In the genomic region with DNA sequence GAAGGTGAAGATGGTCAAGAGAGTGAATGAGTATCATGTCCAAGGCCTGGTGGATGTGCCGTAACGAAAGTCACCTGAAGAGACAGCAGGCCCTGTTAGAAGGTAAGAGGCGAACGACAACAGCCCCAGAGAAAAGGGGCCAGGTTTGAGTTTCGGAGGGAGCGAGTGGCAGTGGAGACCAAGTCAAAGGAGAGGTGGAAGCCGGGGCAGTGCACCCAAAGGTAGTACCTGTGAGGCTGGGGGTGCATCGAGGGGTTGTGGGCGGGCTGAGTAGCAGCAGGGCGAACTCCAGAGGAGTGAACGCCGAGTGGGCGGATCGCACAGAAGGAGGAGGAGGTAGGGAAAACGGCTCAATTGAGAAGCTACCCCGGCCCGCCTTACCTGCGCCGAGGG, we compare ENCODE assay signal across 8 cellular contexts. TPM values are rescaled to one million over a fixed set of nuclear protein-coding genes. Genes with fewer than 3 reads are reported as not detected.
DNase-seq lines count a peak whose midpoint lies in the region; ATAC-seq, FAIRE-seq and TF ChIP-seq lines count a peak whose summit lies in the region.

No MANE protein-coding gene starts in this region.

- H3K4me3 ChIP-seq in WI38 (ENCODE audit: low read depth, low read length), result peak overlapping the region; percentile 94
- peak overlapping the region; percentile 91 for H3K4me3 ChIP-seq in fibroblast of pulmonary artery (replicated peaks; ENCODE audit: low read depth, low read length)
- peak overlapping the region; percentile 89 for H3K4me3 ChIP-seq in trophoblast cell (ENCODE audit: low read depth, low read length)

- peak overlapping the region; percentile 8 for H3K18ac ChIP-seq in trophoblast cell (ENCODE audit: low read length)

- H3K9ac ChIP-seq in trophoblast cell (ENCODE audit: low read length), result peak overlapping the region; percentile 91

- H3K4me3 Mint-ChIP-seq in Calu3 (ENCODE audit: low read depth, unreplicated experiment), result peak overlapping the region; percentile 77

- H3K36me3 Mint-ChIP-seq in Calu3 (ENCODE audit: insufficient read depth, unreplicated experiment), result peaks cover 60% of the 10 kb centered on the region

- peak overlapping the region; percentile 7 for H2BK5ac ChIP-seq in trophoblast cell (ENCODE audit: low read depth, low read length, poor library complexity)

- H3K79me1 ChIP-seq in trophoblast cell (ENCODE audit: low read length), result peaks cover 11% of the 10 kb centered on the region

- no peak overlapping the region for H2AK5ac ChIP-seq in trophoblast cell (ENCODE audit: low read length)

- peaks cover 0 to 3% of the 10 kb centered on the region in 2 experiments for H3K4me1 ChIP-seq in trophoblast cell (ENCODE audit: control insufficient read depth in 1 of 2, insufficient read depth in 2 of 2, low read length in 2 of 2)

- DNase-seq in Calu3 (no peak), fibroblast of pulmonary artery (ENCODE audit: low read depth) (no peak), trophoblast cell (peak in 1 of 2 donors; percentile 2), urothelium cell line (ENCODE audit: low spot score) (no peak), NCI-H82 (lab: John Stamatoyannopoulos, UW) (no peak)

- no peaks in the 10 kb centered on the region for H3K9me3 ChIP-seq in trophoblast cell (ENCODE audit: insufficient read depth, low read depth, low read length)

- H3K4me2 ChIP-seq in trophoblast cell (ENCODE audit: low read length), result peak overlapping the region; percentile 87

- peak overlapping the region; percentile 5 for H3K14ac ChIP-seq in trophoblast cell (ENCODE audit: low read length)

- no peak overlapping the region for H4K12ac ChIP-seq in trophoblast cell (ENCODE audit: low read depth, low read length)

- intact Hi-C loops in Calu3 (cut with micrococcal nuclease; ENCODE audit: unreplicated experiment), result no loop called here

- WGBS in trophoblast cell (ENCODE audit: extremely low coverage, insufficient coverage, insufficient read length), result no CpG with 5 or more reads among the region's 19 CpGs

- no peaks in the 10 kb centered on the region for H3K9me3 Mint-ChIP-seq in Calu3 (ENCODE audit: low read depth, unreplicated experiment)

- H3K27ac ChIP-seq in trophoblast cell (ENCODE audit: low read depth, low read length), result peak overlapping the region; percentile 55

- H3K27ac Mint-ChIP-seq in Calu3 (ENCODE audit: unreplicated experiment), result peak overlapping the region; percentile 89

- H2BK120ac ChIP-seq in trophoblast cell (ENCODE audit: insufficient read depth, low read length, poor library complexity), result no peak overlapping the region

- no peak for FAIRE-seq in urothelium cell line (lab: Jason Lieb, UNC)

- no TSS peak for BruUV-seq in Calu3 (replicated peaks; lab: Mats Ljungman, UMichigan)

- H3K23ac ChIP-seq in trophoblast cell (ENCODE audit: low read length), result no peak overlapping the region

- peak overlapping the region; percentile 58 for H4K8ac ChIP-seq in trophoblast cell (ENCODE audit: low read depth, low read length)

- H2BK12ac ChIP-seq in trophoblast cell (ENCODE audit: low read length), result no peak overlapping the region

- H3K27me3 ChIP-seq in trophoblast cell (ENCODE audit: insufficient read depth, low read length), result no peaks in the 10 kb centered on the region

- peaks cover 6% of the 10 kb centered on the region for H3K79me2 ChIP-seq in trophoblast cell (ENCODE audit: control insufficient read depth, insufficient read depth, low read length, poor library complexity)

- peak overlapping the region; percentile 38 for H3K4ac ChIP-seq in trophoblast cell (ENCODE audit: low read depth, low read length)

- H3K36me3 ChIP-seq in trophoblast cell (ENCODE audit: control insufficient read depth in 1 of 2, insufficient read depth in 2 of 2, low read length in 2 of 2), result peaks cover 4 to 6% of the 10 kb centered on the region in 2 experiments

- peak; percentile 29 for ATAC-seq in GM19372 (IDR thresholded peaks at IDR 0.05; ENCODE audit: low read depth, unreplicated experiment)
- ATAC-seq in HG03432 (IDR thresholded peaks at IDR 0.05; ENCODE audit: unreplicated experiment), result peak; percentile 48

- H3K4me1 Mint-ChIP-seq in Calu3 (ENCODE audit: low read depth, unreplicated experiment), result peaks cover 29% of the 10 kb centered on the region

- H4K91ac ChIP-seq in trophoblast cell (ENCODE audit: low read depth, low read length), result peak overlapping the region; percentile 9

- H3K27me3 Mint-ChIP-seq in Calu3 (ENCODE audit: unreplicated experiment), result no peaks in the 10 kb centered on the region

- no peak for TF ChIP-seq CTCF in Calu3 (IDR thresholded peaks at IDR 0.05; ENCODE audit: unreplicated experiment)
- TF ChIP-seq CTCF in WI38 (IDR thresholded peaks at IDR 0.05; ENCODE audit: low read depth, low read length), result no peak
- no peak for TF ChIP-seq CTCF in fibroblast of pulmonary artery (IDR thresholded peaks at IDR 0.05; ENCODE audit: low read length, missing control alignments)

- CTCF ChIA-PET in Calu3 (lab: Charles Lee), result no interaction called here

- H2AFZ ChIP-seq in trophoblast cell (ENCODE audit: insufficient read depth, low read length, poor library complexity), result peak overlapping the region; percentile 33

RNA-seq across cellular contexts. Expression of gene USP37, which starts 0.4 kb away (rescaled TPM):
- total RNA-seq in Calu3 (2022), result 18.5 and 27.5 TPM in 2 replicates
- polyA plus RNA-seq in trophoblast cell (2013), result 6.5 and 6.9 TPM in 2 replicates

RNA-seq across cellular contexts. Expression of gene CNOT9, which starts 0.8 kb away (rescaled TPM):
- total RNA-seq in Calu3 (2022), result 54.0 and 54.2 TPM in 2 replicates
- 34.2 and 35.7 TPM in 2 replicates for polyA plus RNA-seq in trophoblast cell (2013)

RNA-seq across cellular contexts. Expression of gene PLCD4, which starts 39.9 kb away (rescaled TPM):
- 0.38 and 0.95 TPM in 2 replicates for total RNA-seq in Calu3 (2022)
- polyA plus RNA-seq in trophoblast cell (2013), result 0.01 TPM in 1 of 2 replicates, not detected in the other
